ENCODE assay signal across 1 cellular context in genomic region chr5:149380466-149381121, GRCh38.
A peak's percentile ranks its signal among the peaks of the same experiment; 100 is the strongest.
TF ChIP-seq lines count a peak whose summit lies in the region.

No MANE protein-coding gene starts in this region.

TF ChIP-seq in HepG2, 621 proteins besides CTCF, POLR2A, EP300 and RAD21 (continued from another document and continues in another):
- TF ChIP-seq ZNF687 (CRISPR knock-in tag; IDR thresholded peaks at IDR 0.05) = peak; percentile 73
- TF ChIP-seq ZNF30 (CRISPR knock-in tag; IDR thresholded peaks at IDR 0.05) = no peak
- no peak for TF ChIP-seq FOXK1 (CRISPR knock-in tag; IDR thresholded peaks at IDR 0.05; ENCODE audit: borderline replicate concordance, low read depth)
- no peak for TF ChIP-seq CENPBD1 (CRISPR knock-in tag; IDR thresholded peaks at IDR 0.05; ENCODE audit: borderline replicate concordance, low read depth)
- no peak for TF ChIP-seq GPBP1L1 (CRISPR knock-in tag; IDR thresholded peaks at IDR 0.05)
- TF ChIP-seq PHF21A (CRISPR knock-in tag; IDR thresholded peaks at IDR 0.05) = no peak
- TF ChIP-seq, protein P1, sequence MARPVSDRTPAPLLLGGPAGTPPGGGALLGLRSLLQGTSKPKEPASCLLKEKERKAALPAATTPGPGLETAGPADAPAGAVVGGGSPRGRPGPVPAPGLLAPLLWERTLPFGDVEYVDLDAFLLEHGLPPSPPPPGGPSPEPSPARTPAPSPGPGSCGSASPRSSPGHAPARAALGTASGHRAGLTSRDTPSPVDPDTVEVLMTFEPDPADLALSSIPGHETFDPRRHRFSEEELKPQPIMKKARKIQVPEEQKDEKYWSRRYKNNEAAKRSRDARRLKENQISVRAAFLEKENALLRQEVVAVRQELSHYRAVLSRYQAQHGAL (CRISPR knock-in tag; IDR thresholded peaks at IDR 0.05; ENCODE audit: not compliant biosample characterization) = no peak
- no peak for TF ChIP-seq STAT5B (CRISPR knock-in tag; IDR thresholded peaks at IDR 0.05)
- TF ChIP-seq SNAI1 (CRISPR knock-in tag; IDR thresholded peaks at IDR 0.05; ENCODE audit: borderline replicate concordance) = no peak
- TF ChIP-seq, protein P2, sequence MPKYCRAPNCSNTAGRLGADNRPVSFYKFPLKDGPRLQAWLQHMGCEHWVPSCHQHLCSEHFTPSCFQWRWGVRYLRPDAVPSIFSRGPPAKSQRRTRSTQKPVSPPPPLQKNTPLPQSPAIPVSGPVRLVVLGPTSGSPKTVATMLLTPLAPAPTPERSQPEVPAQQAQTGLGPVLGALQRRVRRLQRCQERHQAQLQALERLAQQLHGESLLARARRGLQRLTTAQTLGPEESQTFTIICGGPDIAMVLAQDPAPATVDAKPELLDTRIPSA (CRISPR knock-in tag; IDR thresholded peaks at IDR 0.05; ENCODE audit: borderline replicate concordance) = no peak
- no peak for TF ChIP-seq ATF1 (CRISPR knock-in tag; IDR thresholded peaks at IDR 0.05)
- peak; percentile 83 for TF ChIP-seq RXRB (CRISPR knock-in tag; IDR thresholded peaks at IDR 0.05; ENCODE audit: borderline replicate concordance)
- no peak for TF ChIP-seq ZNF780A (CRISPR knock-in tag; IDR thresholded peaks at IDR 0.05)
- no peak for TF ChIP-seq BCL6 (CRISPR knock-in tag; IDR thresholded peaks at IDR 0.05)
- 0 out of 2 replicates have a peak, but pooled peaks have one; percentile 43 for TF ChIP-seq ZIK1 (CRISPR knock-in tag; IDR thresholded peaks at IDR 0.05; ENCODE audit: borderline replicate concordance, low read depth)
- TF ChIP-seq RNF219 (CRISPR knock-in tag; IDR thresholded peaks at IDR 0.05) = no peak
- no peak for TF ChIP-seq CEBPB (IDR thresholded peaks at IDR 0.05; ENCODE audit: borderline replicate concordance, low read depth, low read length)
- TF ChIP-seq ZNF367 (CRISPR knock-in tag; IDR thresholded peaks at IDR 0.05; ENCODE audit: borderline replicate concordance) = no peak
- TF ChIP-seq MXD3 (CRISPR knock-in tag; IDR thresholded peaks at IDR 0.05) = no peak
- peak; percentile 26; the same call in 1 of the 3 replicates for TF ChIP-seq MXI1 (IDR thresholded peaks at IDR 0.05; ENCODE audit: borderline replicate concordance, low read depth, low read length)
- TF ChIP-seq NFE2L1 (CRISPR knock-in tag; IDR thresholded peaks at IDR 0.05; ENCODE audit: borderline replicate concordance) = no peak
- TF ChIP-seq PHB2 (IDR thresholded peaks at IDR 0.05; ENCODE audit: partially characterized antibody) = no peak
- TF ChIP-seq ZNF841 (CRISPR knock-in tag; IDR thresholded peaks at IDR 0.05; ENCODE audit: borderline replicate concordance) = no peak
- TF ChIP-seq ZMYM3 (CRISPR knock-in tag; IDR thresholded peaks at IDR 0.05) = peak; percentile 59; the same call in 1 of the 2 replicates
- peak; percentile 45 for TF ChIP-seq POGZ (CRISPR knock-in tag; IDR thresholded peaks at IDR 0.05)
- no peak for TF ChIP-seq ZNF557 (CRISPR knock-in tag; IDR thresholded peaks at IDR 0.05)
- TF ChIP-seq KLF16 (CRISPR knock-in tag; IDR thresholded peaks at IDR 0.05) = 0 out of 4 replicates have a peak, but pooled peaks of 1 of the 2 experiments have one; percentile 16
- TF ChIP-seq DMAP1 (CRISPR knock-in tag; IDR thresholded peaks at IDR 0.05) = 0 out of 2 replicates have a peak, but pooled peaks have one; percentile 47
- TF ChIP-seq LRRFIP1 (CRISPR knock-in tag; conservative IDR thresholded peaks at IDR 0.05) = no peak
- TF ChIP-seq, protein P3, sequence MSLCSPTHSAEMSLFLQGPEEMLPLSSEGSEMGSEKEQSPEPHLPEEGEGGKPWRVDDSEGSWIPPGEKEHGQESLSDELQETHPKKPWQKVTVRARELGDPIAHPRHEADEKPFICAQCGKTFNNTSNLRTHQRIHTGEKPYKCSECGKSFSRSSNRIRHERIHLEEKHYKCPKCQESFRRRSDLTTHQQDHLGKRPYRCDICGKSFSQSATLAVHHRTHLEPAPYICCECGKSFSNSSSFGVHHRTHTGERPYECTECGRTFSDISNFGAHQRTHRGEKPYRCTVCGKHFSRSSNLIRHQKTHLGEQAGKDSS (CRISPR knock-in tag; IDR thresholded peaks at IDR 0.05; ENCODE audit: borderline replicate concordance, low read depth) = no peak
- TF ChIP-seq MAFK (conservative IDR thresholded peaks at IDR 0.05 in 1 of 2, IDR thresholded peaks at IDR 0.05 in 1 of 2; ENCODE audit: low read length in 2 of 2) = no peak
- TF ChIP-seq SMARCE1 (IDR thresholded peaks at IDR 0.05; ENCODE audit: borderline replicate concordance) = no peak
- TF ChIP-seq NAIF1 (CRISPR knock-in tag; IDR thresholded peaks at IDR 0.05; ENCODE audit: borderline replicate concordance) = no peak
- TF ChIP-seq, protein P4, sequence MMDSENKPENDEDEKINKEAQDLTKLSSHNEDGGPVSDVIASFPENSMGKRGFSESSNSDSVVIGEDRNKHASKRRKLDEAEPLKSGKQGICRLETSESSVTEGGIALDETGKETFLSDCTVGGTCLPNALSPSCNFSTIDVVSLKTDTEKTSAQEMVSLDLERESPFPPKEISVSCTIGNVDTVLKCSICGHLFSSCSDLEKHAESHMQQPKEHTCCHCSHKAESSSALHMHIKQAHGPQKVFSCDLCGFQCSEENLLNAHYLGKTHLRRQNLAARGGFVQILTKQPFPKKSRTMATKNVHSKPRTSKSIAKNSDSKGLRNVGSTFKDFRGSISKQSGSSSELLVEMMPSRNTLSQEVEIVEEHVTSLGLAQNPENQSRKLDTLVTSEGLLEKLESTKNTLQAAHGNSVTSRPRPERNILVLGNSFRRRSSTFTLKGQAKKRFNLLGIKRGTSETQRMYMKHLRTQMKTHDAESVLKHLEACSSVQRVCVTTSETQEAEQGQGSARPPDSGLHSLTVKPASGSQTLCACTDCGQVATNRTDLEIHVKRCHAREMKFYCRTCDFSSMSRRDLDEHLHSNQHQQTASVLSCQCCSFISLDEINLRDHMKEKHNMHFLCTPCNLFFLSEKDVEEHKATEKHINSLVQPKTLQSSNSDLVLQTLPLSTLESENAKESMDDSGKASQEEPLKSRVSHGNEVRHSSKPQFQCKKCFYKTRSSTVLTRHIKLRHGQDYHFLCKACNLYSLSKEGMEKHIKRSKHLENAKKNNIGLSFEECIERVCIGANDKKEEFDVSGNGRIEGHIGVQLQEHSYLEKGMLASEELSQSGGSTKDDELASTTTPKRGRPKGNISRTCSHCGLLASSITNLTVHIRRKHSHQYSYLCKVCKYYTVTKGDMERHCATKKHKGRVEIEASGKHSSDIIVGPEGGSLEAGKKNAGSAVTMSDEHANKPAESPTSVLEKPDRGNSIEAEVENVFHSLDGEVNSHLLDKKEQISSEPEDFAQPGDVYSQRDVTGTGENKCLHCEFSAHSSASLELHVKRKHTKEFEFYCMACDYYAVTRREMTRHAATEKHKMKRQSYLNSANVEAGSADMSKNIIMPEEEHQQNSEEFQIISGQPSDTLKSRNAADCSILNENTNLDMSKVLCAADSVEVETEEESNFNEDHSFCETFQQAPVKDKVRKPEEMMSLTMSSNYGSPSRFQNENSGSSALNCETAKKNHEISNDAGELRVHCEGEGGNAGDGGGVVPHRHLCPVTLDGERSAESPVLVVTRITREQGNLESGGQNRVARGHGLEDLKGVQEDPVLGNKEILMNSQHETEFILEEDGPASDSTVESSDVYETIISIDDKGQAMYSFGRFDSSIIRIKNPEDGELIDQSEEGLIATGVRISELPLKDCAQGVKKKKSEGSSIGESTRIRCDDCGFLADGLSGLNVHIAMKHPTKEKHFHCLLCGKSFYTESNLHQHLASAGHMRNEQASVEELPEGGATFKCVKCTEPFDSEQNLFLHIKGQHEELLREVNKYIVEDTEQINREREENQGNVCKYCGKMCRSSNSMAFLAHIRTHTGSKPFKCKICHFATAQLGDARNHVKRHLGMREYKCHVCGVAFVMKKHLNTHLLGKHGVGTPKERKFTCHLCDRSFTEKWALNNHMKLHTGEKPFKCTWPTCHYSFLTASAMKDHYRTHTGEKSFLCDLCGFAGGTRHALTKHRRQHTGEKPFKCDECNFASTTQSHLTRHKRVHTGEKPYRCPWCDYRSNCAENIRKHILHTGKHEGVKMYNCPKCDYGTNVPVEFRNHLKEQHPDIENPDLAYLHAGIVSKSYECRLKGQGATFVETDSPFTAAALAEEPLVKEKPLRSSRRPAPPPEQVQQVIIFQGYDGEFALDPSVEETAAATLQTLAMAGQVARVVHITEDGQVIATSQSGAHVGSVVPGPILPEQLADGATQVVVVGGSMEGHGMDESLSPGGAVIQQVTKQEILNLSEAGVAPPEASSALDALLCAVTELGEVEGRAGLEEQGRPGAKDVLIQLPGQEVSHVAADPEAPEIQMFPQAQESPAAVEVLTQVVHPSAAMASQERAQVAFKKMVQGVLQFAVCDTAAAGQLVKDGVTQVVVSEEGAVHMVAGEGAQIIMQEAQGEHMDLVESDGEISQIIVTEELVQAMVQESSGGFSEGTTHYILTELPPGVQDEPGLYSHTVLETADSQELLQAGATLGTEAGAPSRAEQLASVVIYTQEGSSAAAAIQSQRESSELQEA (CRISPR knock-in tag; IDR thresholded peaks at IDR 0.05; ENCODE audit: not compliant biosample characterization) = no peak
